Comparison of ENCODE assay signal across 21 cellular contexts in genomic region chr1:169776440-169776839, GRCh38. TPM values are rescaled to one million over a fixed set of nuclear protein-coding genes. Genes with fewer than 3 reads are reported as not detected.
DNase-seq lines count a peak whose midpoint lies in the region; ATAC-seq, FAIRE-seq and TF ChIP-seq lines count a peak whose summit lies in the region.
"Had no signal": no experiment of that assay in that cellular context is flagged by ENCODE, and none has a peak within 500 bp of the region (broad histone marks: within the 10 kb centered on the region; RNA-seq: fewer than 3 reads in every experiment).

No MANE protein-coding gene starts in this region.

- no peaks in the 10 kb centered on the region for H3K9me3 Mint-ChIP-seq in mesothelial cell of epicardium
- no peaks in the 10 kb centered on the region for H3K9me3 Mint-ChIP-seq in activated naive CD4-positive, alpha-beta T cell treated with anti-CD3 and anti-CD28 coated beads, Interleukin-2, amount 50 U/mL, for 72 hours

- 0 out of 2 replicates have a peak overlapping the region, but pooled peaks have one; percentile 28 for H3K27ac ChIP-seq in SK-N-MC
- H3K27ac ChIP-seq: A549 had no signal

- peaks cover 50% of the 10 kb centered on the region for H3K4me1 Mint-ChIP-seq in mesothelial cell of epicardium
- H3K4me1 Mint-ChIP-seq: CD4-positive, alpha-beta memory T cell had no signal

- H3K36me3 ChIP-seq in SK-N-MC (ENCODE audit: insufficient read depth, low read length), result no peaks in the 10 kb centered on the region

- ATAC-seq in activated naive CD4-positive, alpha-beta T cell treated with anti-CD3 and anti-CD28 coated beads, Interleukin-2, amount 50 U/mL, for 72 hours, result no peak
- ATAC-seq: A549 had no signal

- DNase-seq in NCI-H2196 (lab: John Stamatoyannopoulos, UW; ENCODE audit: unreplicated experiment) (peak; percentile 11), NCI-H2196 treated with DMSO at 0.1 percent for 48 hours (lab: John Stamatoyannopoulos, UW; ENCODE audit: unreplicated experiment) (no peak), D721Med (ENCODE audit: insufficient read length, low spot score) (no peak), SK-N-MC (ENCODE audit: low read depth, low spot score) (peak; percentile 56), mesothelial cell of epicardium (ENCODE audit: low spot score in 2 of 2, unreplicated experiment in 2 of 2) (no peak), NAMALWA (ENCODE audit: low spot score) (no peak)
- DNase-seq in activated naive CD4-positive, alpha-beta T cell treated with anti-CD3 and anti-CD28 coated beads, Interleukin-2, amount 50 U/mL, for 72 hours (ENCODE audit: low spot score in 2 of 2), result no peak
- no peak for DNase-seq in activated CD4-positive, CD25-positive, alpha-beta regulatory T cell (lab: John Stamatoyannopoulos, UW)
- DNase-seq: 8988T; C1 segment of cervical spinal cord; Calu3; CD4-positive, alpha-beta memory T cell; COR-L47; DMS153; DND-41; H7; HCEC 1CT had no signal

- no peaks in the 10 kb centered on the region for H3K9me3 ChIP-seq in SK-N-MC (ENCODE audit: low read depth, low read length)
- H3K9me3 ChIP-seq: A549 had no signal

- H3K27me3 Mint-ChIP-seq in mesothelial cell of epicardium (ENCODE audit: low read depth), result no peaks in the 10 kb centered on the region
- H3K27me3 Mint-ChIP-seq: CD4-positive, alpha-beta memory T cell had no signal

- peak overlapping the region; percentile 63 for H3K27ac Mint-ChIP-seq in mesothelial cell of epicardium
- H3K27ac Mint-ChIP-seq in activated naive CD4-positive, alpha-beta T cell treated with anti-CD3 and anti-CD28 coated beads, Interleukin-2, amount 50 U/mL, for 72 hours, result no peak overlapping the region
- H3K27ac Mint-ChIP-seq: CD4-positive, alpha-beta memory T cell had no signal

- FAIRE-seq in D721Med (lab: Jason Lieb, UNC), result peak; percentile 16
- FAIRE-seq: A549, G401.6, GM12892, H1 had no signal

- no peak overlapping the region for H3K4me3 Mint-ChIP-seq in mesothelial cell of epicardium
- H3K4me3 Mint-ChIP-seq: CD4-positive, alpha-beta memory T cell had no signal

- no peaks in the 10 kb centered on the region for H3K36me3 Mint-ChIP-seq in mesothelial cell of epicardium
- H3K36me3 Mint-ChIP-seq in activated naive CD4-positive, alpha-beta T cell treated with anti-CD3 and anti-CD28 coated beads, Interleukin-2, amount 50 U/mL, for 72 hours, result no peaks in the 10 kb centered on the region
- H3K36me3 Mint-ChIP-seq: CD4-positive, alpha-beta memory T cell had no signal

- H3K4me3 ChIP-seq in SK-N-MC, result peak overlapping the region; percentile 17; the same call in 1 of the 2 replicates
- H3K4me3 ChIP-seq: A549 had no signal

- H3K9ac ChIP-seq in SK-N-MC (ENCODE audit: insufficient read length), result no peak overlapping the region

- no peak for TF ChIP-seq CTCF in D721Med (IDR thresholded peaks at IDR 0.05; ENCODE audit: insufficient read depth, missing control alignments)
- no peak for TF ChIP-seq CTCF in mesothelial cell of epicardium (IDR thresholded peaks at IDR 0.05; ENCODE audit: unreplicated experiment)

RNA-seq across cellular contexts. Expression of gene METTL18, which starts 18.3 kb away (rescaled TPM):
- 10.3 to 11.4 TPM (median 10.6 TPM) in 3 replicates for total RNA-seq in mesothelial cell of epicardium
- 10 to 100 TPM in 1 of 2 donors, 1 to 10 TPM in 1; 8.8 to 14.4 TPM for total RNA-seq in activated naive CD4-positive, alpha-beta T cell treated with anti-CD3 and anti-CD28 coated beads, Interleukin-2, amount 50 U/mL, for 72 hours

RNA-seq across cellular contexts. Expression of gene SELE, which starts 42.6 kb away (rescaled TPM):
- 1.3 to 2.4 TPM (median 1.9 TPM) in 3 replicates for total RNA-seq in mesothelial cell of epicardium
- not detected for total RNA-seq in activated naive CD4-positive, alpha-beta T cell treated with anti-CD3 and anti-CD28 coated beads, Interleukin-2, amount 50 U/mL, for 72 hours
- total RNA-seq: Calu3; CD4-positive, alpha-beta memory T cell; H1; H7 had no signal

Comparison
In these comparisons a context has a peak if more than half of its experiments do, and no peak if none do; other contexts are left out.
1. DNase-seq: peak in NCI-H2196 (single experiment) and SK-N-MC (single experiment); none in NCI-H2196 treated with DMSO at 0.1 percent for 48 hours (single experiment), D721Med (single experiment), mesothelial cell of epicardium (0 of 2), activated naive CD4-positive, alpha-beta T cell treated with anti-CD3 and anti-CD28 coated beads, Interleukin-2, amount 50 U/mL, for 72 hours (0 of 2), activated CD4-positive, CD25-positive, alpha-beta regulatory T cell (0 of 4) and NAMALWA (single experiment).